1 cellular context compared by ENCODE assay signal in the genomic region with DNA sequence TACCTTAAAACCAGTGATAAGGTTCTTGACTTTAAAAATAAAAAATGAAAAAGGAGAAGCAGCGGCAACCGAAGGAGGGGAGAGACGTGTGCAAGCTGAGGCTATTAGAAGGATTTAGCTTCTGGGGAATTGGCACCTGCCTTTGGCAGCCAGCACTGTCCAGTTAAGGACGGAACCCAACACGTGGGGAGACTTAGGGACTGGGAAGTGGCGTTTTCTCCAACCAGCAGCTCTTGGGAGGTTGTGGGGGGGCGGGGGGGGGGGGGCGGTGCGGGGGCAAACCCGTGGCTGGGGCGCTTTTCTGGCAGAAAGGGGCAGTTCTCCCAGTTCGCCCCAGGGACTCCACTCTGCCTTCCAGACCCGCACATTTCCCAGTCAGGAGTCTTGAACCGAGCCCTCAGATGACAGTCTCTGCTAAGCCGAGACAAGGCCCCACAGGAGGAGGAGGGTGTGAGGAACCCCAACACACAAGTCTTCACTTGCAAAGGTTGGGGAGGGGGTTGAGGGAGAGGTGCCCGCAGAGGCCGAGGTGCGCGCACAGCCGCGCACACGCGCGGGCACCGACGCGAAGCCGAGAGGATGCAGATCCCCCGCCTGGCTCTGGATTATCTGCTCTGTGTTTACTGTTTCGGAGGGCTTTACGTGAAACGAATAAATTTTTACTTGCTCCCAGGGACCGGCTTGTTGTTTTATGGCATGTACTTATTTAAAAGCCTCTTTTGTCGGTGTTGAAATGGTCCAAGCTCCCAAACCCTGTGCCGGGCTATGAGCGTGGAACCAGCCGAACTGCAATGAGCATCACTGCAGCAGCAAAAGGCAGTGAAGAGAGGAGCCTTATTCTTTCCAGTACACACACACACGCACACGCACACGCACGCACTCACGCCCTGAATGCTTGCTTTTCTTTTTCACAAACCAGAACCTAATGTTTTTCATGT.
TF ChIP-seq lines count a peak whose summit lies in the region.

No MANE protein-coding gene starts in this region.

TF ChIP-seq in IMR-90, 13 proteins besides CTCF, POLR2A, EP300 and RAD21:
- TF ChIP-seq FOS (IDR thresholded peaks at IDR 0.05; ENCODE audit: low read depth, low read length) (no peak), CHD1 (IDR thresholded peaks at IDR 0.05; ENCODE audit: low read depth, low read length) (no peak), MAFK (IDR thresholded peaks at IDR 0.05; ENCODE audit: low read depth, low read length) (no peak), CEBPB (IDR thresholded peaks at IDR 0.05; ENCODE audit: low read depth, low read length) (no peak)
